In genomic region chr7:40876604-40877003, GRCh38 we compare ENCODE assay signal across 8 cellular contexts.
"Had no signal": no experiment of that assay in that cellular context is flagged by ENCODE, and none has a peak within 500 bp of the region (broad histone marks: within the 10 kb centered on the region; RNA-seq: fewer than 3 reads in every experiment).

No MANE protein-coding gene starts in this region.

- DNase-seq: GM23248, GOT3, H7, HFFc6, IMR-90, KBM-7 had no signal

- H3K4me3 ChIP-seq: GM23248, HAP-1 had no signal

- H3K9ac ChIP-seq: GM23248 had no signal

- H3K9me3 ChIP-seq: HAP-1 had no signal

- H3K27ac ChIP-seq: GM23248 had no signal

- H3K36me3 ChIP-seq: HAP-1 had no signal

- H3K4me1 ChIP-seq: HAP-1 had no signal

- H2AFZ ChIP-seq: GM23248 had no signal

- ATAC-seq: HCT116 had no signal
